1 cellular context compared by ENCODE assay signal in the genomic region with DNA sequence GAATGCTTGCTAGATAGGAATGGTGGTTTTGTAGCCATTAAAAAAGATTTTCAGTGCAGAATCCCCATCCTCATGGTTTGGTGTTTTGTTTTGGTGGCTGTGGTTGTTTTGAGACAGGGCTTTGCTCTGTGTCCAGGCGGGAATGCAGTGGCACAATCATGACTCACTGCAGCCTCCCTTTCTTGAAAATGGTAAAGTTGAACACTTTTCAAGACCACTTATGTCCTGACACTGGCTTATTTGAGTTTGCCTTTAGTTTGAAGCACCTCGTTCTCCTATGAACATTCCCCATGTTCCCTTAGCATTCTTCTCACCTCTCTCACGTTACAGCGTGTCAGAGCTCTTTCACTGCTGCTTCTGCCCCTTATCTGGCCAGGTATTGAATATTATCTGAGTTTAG.
TF ChIP-seq lines count a peak whose summit lies in the region.

No MANE protein-coding gene starts in this region.

TF ChIP-seq in SK-N-SH, 30 proteins besides CTCF, POLR2A, EP300 and RAD21 (continued from another document):
- TF ChIP-seq ELF1 (IDR thresholded peaks at IDR 0.05) (no peak), JUND (IDR thresholded peaks at IDR 0.05) (no peak), NFIC (IDR thresholded peaks at IDR 0.05; ENCODE audit: borderline replicate concordance) (no peak), TEAD4 (IDR thresholded peaks at IDR 0.05; ENCODE audit: borderline replicate concordance, insufficient read depth) (no peak)
TF ChIP-seq in SK-N-SH: peak in this region for 0.
